11 cellular contexts compared by ENCODE assay signal in the genomic region with DNA sequence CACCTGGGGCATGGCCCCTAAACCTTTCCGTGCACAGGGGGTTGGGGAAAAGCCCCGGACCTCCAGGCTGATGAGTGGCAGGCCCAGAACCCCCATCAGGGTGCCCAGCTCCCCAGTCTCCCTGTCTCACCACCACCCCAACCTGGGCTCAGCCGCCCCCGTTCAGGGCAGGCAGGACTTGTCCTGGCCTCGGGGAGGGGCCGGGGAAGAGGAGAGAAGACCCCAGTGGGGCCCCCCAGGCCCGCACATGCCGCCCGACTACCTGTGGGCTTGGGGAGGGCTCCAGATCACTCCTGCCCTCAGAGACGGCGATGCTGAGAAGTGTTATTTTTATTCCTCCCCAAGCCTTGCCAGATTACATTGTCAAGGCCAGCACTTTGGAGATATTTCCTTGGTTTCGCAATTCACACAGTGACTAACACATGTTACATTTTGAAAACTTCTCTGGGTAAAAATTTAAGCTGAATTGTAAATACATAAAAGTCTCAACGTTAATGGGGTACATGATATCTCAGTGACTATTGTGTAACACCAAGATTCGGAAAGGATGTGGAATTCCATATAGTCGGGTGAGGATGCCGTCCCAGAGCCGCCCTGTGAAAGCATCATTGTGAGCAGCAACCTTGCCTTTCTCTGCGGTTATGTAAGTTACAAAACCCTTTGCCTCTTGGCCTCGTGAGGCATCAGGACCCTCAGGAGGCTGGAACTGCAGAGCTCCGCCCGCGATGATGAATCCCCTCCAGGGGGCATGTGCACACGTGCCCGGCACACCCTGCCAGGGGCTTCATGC.
DNase-seq lines count a peak whose midpoint lies in the region; ATAC-seq and TF ChIP-seq lines count a peak whose summit lies in the region.
"Had no signal": no experiment of that assay in that cellular context is flagged by ENCODE, and none has a peak within 500 bp of the region (broad histone marks: within the 10 kb centered on the region; RNA-seq: fewer than 3 reads in every experiment).

No MANE protein-coding gene starts in this region.

- H3K27ac ChIP-seq in HCT116 (ENCODE audit: low read depth, low read length) (no peak overlapping the region), angular gyrus (ENCODE audit: low read depth, low read length) (peak overlapping the region; percentile 13), right cardiac atrium (ENCODE audit: low read length) (no peak overlapping the region)
- H3K27ac ChIP-seq: KMS-11 had no signal

- POLR2A ChIA-PET in HCT116 (lab: Charles Lee) = no interaction called here

- CTCF ChIA-PET in HCT116 (lab: Charles Lee) = no interaction called here

- H3K4me3 ChIP-seq in HCT116 (replicated peaks in 1 of 2; ENCODE audit: low read depth in 1 of 2, low read length in 2 of 2) (no peak overlapping the region), right cardiac atrium (ENCODE audit: low read length) (no peak overlapping the region)
- H3K4me3 ChIP-seq: GM23338 had no signal

- RAD21 ChIA-PET in HCT116 (lab: Charles Lee; ENCODE audit: low non-redundant PET in 1 of 2, low total read pairs in 2 of 2, uncharacterized antibody in 2 of 2, unreplicated experiment in 2 of 2) = no interaction called here

- TF ChIP-seq POLR2A in HCT116 (IDR thresholded peaks at IDR 0.05; ENCODE audit: borderline replicate concordance, extremely low read depth, insufficient read depth, insufficient read length) = no peak

- H3K9me2 ChIP-seq in HCT116 (ENCODE audit: insufficient read depth) = no peaks in the 10 kb centered on the region

- intact Hi-C loops in HCT116 (cut with micrococcal nuclease) = no loop called here
- intact Hi-C loops in right cardiac atrium (cut with DNase I) = no loop called here

- H3K36me3 ChIP-seq in HCT116 (ENCODE audit: control insufficient read depth in 1 of 2, insufficient read depth in 2 of 2, low read length in 2 of 2) = no peaks in the 10 kb centered on the region

- no peaks in the 10 kb centered on the region for H4K20me1 ChIP-seq in HCT116 (ENCODE audit: insufficient read depth)

- H3K9me3 ChIP-seq in HCT116 (ENCODE audit: control insufficient read depth in 1 of 2, insufficient read depth in 1 of 2, low read depth in 1 of 2, low read length in 2 of 2) (no peaks in the 10 kb centered on the region), right cardiac atrium (ENCODE audit: control insufficient read depth, low read length) (no peaks in the 10 kb centered on the region)

- TF ChIP-seq CTCF in HCT116 (IDR thresholded peaks at IDR 0.05 in 2 of 3, conservative IDR thresholded peaks at IDR 0.05 in 1 of 3; ENCODE audit: borderline replicate concordance in 1 of 3, insufficient read depth in 1 of 3, low read depth in 2 of 3, low read length in 2 of 3) = no peak

- ATAC-seq in HCT116 (no peak), right cardiac atrium (peak; percentile 70 to 71), GM21723 (IDR thresholded peaks at IDR 0.05; ENCODE audit: unreplicated experiment) (no peak)

- no peak for TF ChIP-seq RAD21 in HCT116 (IDR thresholded peaks at IDR 0.05; ENCODE audit: low read depth)

- no peak for DNase-seq in HCT116 (ENCODE audit: low read depth, low spot score)
- no peak for DNase-seq in right cardiac atrium
- peak; percentile 75 for DNase-seq in stromal cell of bone marrow (ENCODE audit: low read depth)
- no peak for DNase-seq in NCI-H2227 treated with DMSO at 0.1 percent for 48 hours (lab: John Stamatoyannopoulos, UW)
- no peak for DNase-seq in NCI-H128 (lab: John Stamatoyannopoulos, UW; ENCODE audit: unreplicated experiment)
- no peak for DNase-seq in HuH-7.5 (ENCODE audit: low spot score)
- DNase-seq: cortex of kidney had no signal

- no peak overlapping the region for H3K9ac ChIP-seq in HCT116 (ENCODE audit: low read length)
- H3K9ac ChIP-seq: KMS-11 had no signal

- H3K79me2 ChIP-seq in HCT116 (ENCODE audit: insufficient read depth, low read length) = no peaks in the 10 kb centered on the region

- 52% methylated on average over 24 of the region's 24 CpGs for WGBS in right cardiac atrium

- H3K4me1 ChIP-seq in HCT116 (ENCODE audit: control insufficient read depth in 1 of 2, insufficient read depth in 2 of 2, low read length in 2 of 2) (peaks cover 26 to 30% of the 10 kb centered on the region in 2 experiments), right cardiac atrium (ENCODE audit: control insufficient read depth, insufficient read depth, low read length) (no peaks in the 10 kb centered on the region)

- peak overlapping the region; percentile 84 for H3K4me2 ChIP-seq in HCT116 (ENCODE audit: low read length)
- H3K4me2 ChIP-seq: GM23338, KMS-11 had no signal

- BruUV-seq in HCT116 (replicated peaks; lab: Mats Ljungman, UMichigan) = no TSS peak

- no peak overlapping the region for H2AFZ ChIP-seq in HCT116 (ENCODE audit: low read depth, low read length, poor library complexity, severe bottlenecking)
- H2AFZ ChIP-seq: GM23338 had no signal

- no peaks in the 10 kb centered on the region for H3K27me3 ChIP-seq in HCT116 (ENCODE audit: insufficient read depth, low read length)
- no peaks in the 10 kb centered on the region for H3K27me3 ChIP-seq in right cardiac atrium (ENCODE audit: control insufficient read depth, insufficient read depth)

TF ChIP-seq in HCT116, 20 proteins besides CTCF, POLR2A, EP300 and RAD21:
- TF ChIP-seq, protein P1, sequence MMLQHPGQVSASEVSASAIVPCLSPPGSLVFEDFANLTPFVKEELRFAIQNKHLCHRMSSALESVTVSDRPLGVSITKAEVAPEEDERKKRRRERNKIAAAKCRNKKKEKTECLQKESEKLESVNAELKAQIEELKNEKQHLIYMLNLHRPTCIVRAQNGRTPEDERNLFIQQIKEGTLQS (IDR thresholded peaks at IDR 0.05) = no peak
- no peak for TF ChIP-seq EGR1 (IDR thresholded peaks at IDR 0.05; ENCODE audit: low read depth)
- TF ChIP-seq CEBPB (IDR thresholded peaks at IDR 0.05; ENCODE audit: low read depth) = peak; percentile 92; the same call in 1 of the 2 replicates
- TF ChIP-seq CBX3 (IDR thresholded peaks at IDR 0.05; ENCODE audit: low read depth) = no peak
- TF ChIP-seq, protein P2, sequence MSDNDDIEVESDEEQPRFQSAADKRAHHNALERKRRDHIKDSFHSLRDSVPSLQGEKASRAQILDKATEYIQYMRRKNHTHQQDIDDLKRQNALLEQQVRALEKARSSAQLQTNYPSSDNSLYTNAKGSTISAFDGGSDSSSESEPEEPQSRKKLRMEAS (IDR thresholded peaks at IDR 0.05) = no peak
- no peak for TF ChIP-seq ELF1 (IDR thresholded peaks at IDR 0.05; ENCODE audit: borderline replicate concordance, low read depth)
- TF ChIP-seq FOSL1 (IDR thresholded peaks at IDR 0.05; ENCODE audit: low read depth) = no peak

Comparison
In these comparisons a context has a peak if more than half of its experiments do, and no peak if none do; other contexts are left out.
1. ATAC-seq: peak in right cardiac atrium (2 of 2); none in HCT116 (single experiment) and GM21723 (single experiment).